In the genomic region with DNA sequence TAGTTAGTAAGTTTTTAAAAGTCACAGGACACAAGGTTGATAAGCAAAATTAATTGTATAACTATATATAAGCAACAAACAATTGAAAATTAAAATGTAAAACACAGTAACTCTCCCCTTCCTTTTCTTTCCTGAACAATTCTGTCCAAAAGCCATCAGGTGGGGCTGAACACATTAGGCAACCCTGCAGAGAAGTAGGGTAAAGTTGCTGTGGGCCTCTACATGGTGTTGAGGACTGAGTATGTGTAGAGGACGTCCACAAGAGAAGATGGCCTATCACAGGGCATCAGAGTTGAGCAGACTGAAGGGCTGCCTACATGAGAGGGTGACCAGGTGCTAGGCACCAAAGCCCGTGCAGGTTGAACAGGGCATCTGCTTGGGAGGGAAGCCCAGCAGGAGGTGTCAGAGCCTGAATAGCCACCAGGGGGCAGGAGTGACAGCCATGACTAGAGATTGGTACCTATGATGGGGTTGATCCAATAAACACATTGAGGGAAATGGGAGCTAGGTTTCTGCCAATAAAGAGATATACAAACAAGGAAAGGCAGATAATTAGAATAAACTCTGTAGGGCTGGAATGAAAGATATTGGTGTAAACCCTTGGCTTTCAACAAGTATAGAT, we compare ENCODE assay signal across 1 cellular context.
TF ChIP-seq lines count a peak whose summit lies in the region.

No MANE protein-coding gene starts in this region.

TF ChIP-seq in HepG2, 621 proteins besides CTCF, POLR2A, EP300 and RAD21 (continued from another document):
- TF ChIP-seq HNF4G (IDR thresholded peaks at IDR 0.05; ENCODE audit: borderline replicate concordance, low read depth, low read length) (no peak), HNF4G (CRISPR knock-in tag; IDR thresholded peaks at IDR 0.05; ENCODE audit: borderline replicate concordance, low read depth) (no peak), PHF8 (CRISPR knock-in tag; IDR thresholded peaks at IDR 0.05) (no peak), XRCC5 (optimal IDR thresholded peaks at IDR 0.05; ENCODE audit: low read length) (peak; percentile 75)
